ENCODE assay signal across 1 cellular context in genomic region chr5:14156611-14157493, GRCh38.
TF ChIP-seq lines count a peak whose summit lies in the region.

No MANE protein-coding gene starts in this region.

TF ChIP-seq in WTC11, 78 proteins besides CTCF, POLR2A, EP300 and RAD21 (continued from another document):
- no peak for TF ChIP-seq NR2C2 (CRISPR knock-in tag; IDR thresholded peaks at IDR 0.05)
- no peak for TF ChIP-seq JUN (CRISPR knock-in tag; IDR thresholded peaks at IDR 0.05)
- TF ChIP-seq TEAD1 (CRISPR knock-in tag; IDR thresholded peaks at IDR 0.05) = no peak
- TF ChIP-seq, protein P1, sequence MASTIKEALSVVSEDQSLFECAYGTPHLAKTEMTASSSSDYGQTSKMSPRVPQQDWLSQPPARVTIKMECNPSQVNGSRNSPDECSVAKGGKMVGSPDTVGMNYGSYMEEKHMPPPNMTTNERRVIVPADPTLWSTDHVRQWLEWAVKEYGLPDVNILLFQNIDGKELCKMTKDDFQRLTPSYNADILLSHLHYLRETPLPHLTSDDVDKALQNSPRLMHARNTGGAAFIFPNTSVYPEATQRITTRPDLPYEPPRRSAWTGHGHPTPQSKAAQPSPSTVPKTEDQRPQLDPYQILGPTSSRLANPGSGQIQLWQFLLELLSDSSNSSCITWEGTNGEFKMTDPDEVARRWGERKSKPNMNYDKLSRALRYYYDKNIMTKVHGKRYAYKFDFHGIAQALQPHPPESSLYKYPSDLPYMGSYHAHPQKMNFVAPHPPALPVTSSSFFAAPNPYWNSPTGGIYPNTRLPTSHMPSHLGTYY (CRISPR knock-in tag; IDR thresholded peaks at IDR 0.05) = no peak
- no peak for TF ChIP-seq CDX4 (CRISPR knock-in tag; IDR thresholded peaks at IDR 0.05; ENCODE audit: borderline replicate concordance)
- no peak for TF ChIP-seq E2F5 (CRISPR knock-in tag; IDR thresholded peaks at IDR 0.05)
